ENCODE assay signal across 4 cellular contexts in genomic region chr19:16712295-16712694, GRCh38. TPM values are rescaled to one million over a fixed set of nuclear protein-coding genes. Genes with fewer than 3 reads are reported as not detected.
"Had no signal": no experiment of that assay in that cellular context is flagged by ENCODE, and none has a peak within 500 bp of the region (broad histone marks: within the 10 kb centered on the region; RNA-seq: fewer than 3 reads in every experiment).

No MANE protein-coding gene starts in this region.

RNA-seq across cellular contexts. Expression of gene NWD1, which starts 7.4 kb away (rescaled TPM):
- total RNA-seq: M059J, Right ventricle myocardium superior, SJSA1 had no signal
- polyA plus RNA-seq: SK-N-SH had no signal
